Comparison of ENCODE assay signal across 1 cellular context in genomic region chr17:80137131-80137530, GRCh38.
TF ChIP-seq lines count a peak whose summit lies in the region.

No MANE protein-coding gene starts in this region.

TF ChIP-seq in HepG2, 621 proteins besides CTCF, POLR2A, EP300 and RAD21:
- TF ChIP-seq ZNF20 (CRISPR knock-in tag; IDR thresholded peaks at IDR 0.05) (no peak), RBFOX2 (IDR thresholded peaks at IDR 0.05; ENCODE audit: low read depth, low read length) (0 out of 2 replicates have a peak, but pooled peaks have one; percentile 27)
